1 cellular context compared by ENCODE assay signal in genomic region chr14:105181542-105182295, GRCh38.
TF ChIP-seq lines count a peak whose summit lies in the region.

No MANE protein-coding gene starts in this region.

TF ChIP-seq in HepG2, 621 proteins besides CTCF, POLR2A, EP300 and RAD21:
- no peak for TF ChIP-seq ZNF318 (CRISPR knock-in tag; IDR thresholded peaks at IDR 0.05)
- 0 out of 2 replicates have a peak, but pooled peaks have one; percentile 34 for TF ChIP-seq ZBTB7A (CRISPR knock-in tag; IDR thresholded peaks at IDR 0.05)
- no peak for TF ChIP-seq TRAFD1 (CRISPR knock-in tag; IDR thresholded peaks at IDR 0.05; ENCODE audit: borderline replicate concordance)
- TF ChIP-seq ZNF609 (CRISPR knock-in tag; IDR thresholded peaks at IDR 0.05; ENCODE audit: borderline replicate concordance) = 0 out of 2 replicates have a peak, but pooled peaks have one; percentile 30
- 0 out of 2 replicates have a peak, but pooled peaks have one; percentile 22 for TF ChIP-seq SALL1 (CRISPR knock-in tag; IDR thresholded peaks at IDR 0.05)
- 0 out of 2 replicates have a peak, but pooled peaks have one; percentile 14 for TF ChIP-seq HNF4G (IDR thresholded peaks at IDR 0.05; ENCODE audit: borderline replicate concordance, low read depth, low read length)
- no peak for TF ChIP-seq HNF4G (CRISPR knock-in tag; IDR thresholded peaks at IDR 0.05; ENCODE audit: borderline replicate concordance, low read depth)
- no peak for TF ChIP-seq RXRB (CRISPR knock-in tag; IDR thresholded peaks at IDR 0.05; ENCODE audit: borderline replicate concordance)
- peak; percentile 93 for TF ChIP-seq RBAK (CRISPR knock-in tag; IDR thresholded peaks at IDR 0.05)
- no peak for TF ChIP-seq SNAPC4 (CRISPR knock-in tag; IDR thresholded peaks at IDR 0.05)
- TF ChIP-seq PAXIP1 (CRISPR knock-in tag; conservative IDR thresholded peaks at IDR 0.05) = 0 out of 2 replicates have a peak, but pooled peaks have one; percentile 18
- TF ChIP-seq NR2C2 (CRISPR knock-in tag; IDR thresholded peaks at IDR 0.05; ENCODE audit: borderline replicate concordance) = 0 out of 2 replicates have a peak, but pooled peaks have one; percentile 38
- TF ChIP-seq REST (IDR thresholded peaks at IDR 0.05; ENCODE audit: borderline replicate concordance in 1 of 2, low read depth in 1 of 2, low read length in 2 of 2) = no peak
- peak; percentile 56 for TF ChIP-seq HNF4A (CRISPR knock-in tag; IDR thresholded peaks at IDR 0.05)
- TF ChIP-seq MTA1 (CRISPR knock-in tag; IDR thresholded peaks at IDR 0.05; ENCODE audit: borderline replicate concordance) = 0 out of 2 replicates have a peak, but pooled peaks have one; percentile 40
- 0 out of 2 replicates have a peak, but pooled peaks have one; percentile 17 for TF ChIP-seq SAP130 (CRISPR knock-in tag; IDR thresholded peaks at IDR 0.05; ENCODE audit: low read depth)
